Comparison of ENCODE assay signal across 20 cellular contexts in genomic region chr14:27608377-27608776, GRCh38.
DNase-seq lines count a peak whose midpoint lies in the region; ATAC-seq and TF ChIP-seq lines count a peak whose summit lies in the region.
"Had no signal": no experiment of that assay in that cellular context is flagged by ENCODE, and none has a peak within 500 bp of the region (broad histone marks: within the 10 kb centered on the region; RNA-seq: fewer than 3 reads in every experiment).

No MANE protein-coding gene starts in this region.

- H3K4me1 ChIP-seq in PC-3 (ENCODE audit: insufficient read depth, low read length) (no peaks in the 10 kb centered on the region), SJCRH30 (no peaks in the 10 kb centered on the region)
- H3K4me1 ChIP-seq: BLaER1 had no signal

- CTCF ChIA-PET in PC-3 (lab: Charles Lee) = interaction anchor here (0.5 kb wide), 1 partner anchor 386 kb away, joined by 3 read pairs; no protein-coding TSS in a partner anchor

- H3K9ac ChIP-seq in PC-3 (ENCODE audit: low read length) = no peak overlapping the region
- H3K9ac ChIP-seq: BLaER1 had no signal

- H3K9me3 ChIP-seq in PC-3 (ENCODE audit: low read length) (no peaks in the 10 kb centered on the region), SJCRH30 (replicated peaks) (no peaks in the 10 kb centered on the region)
- H3K9me3 ChIP-seq: BLaER1 had no signal

- H3K27ac Mint-ChIP-seq in nephron = peak overlapping the region in 2 of 3 experiments; percentile 10 to 12
- H3K27ac Mint-ChIP-seq: CD8-positive, alpha-beta T cell; IgD-negative memory B cell had no signal

- H3K4me3 ChIP-seq in PC-3 (ENCODE audit: low read length) = no peak overlapping the region
- no peak overlapping the region for H3K4me3 ChIP-seq in SJCRH30
- H3K4me3 ChIP-seq: BLaER1, GM12878 had no signal

- H3K4me2 ChIP-seq in PC-3 (ENCODE audit: low read length) = no peak overlapping the region
- H3K4me2 ChIP-seq: BLaER1 had no signal

- no peaks in the 10 kb centered on the region for H3K4me1 Mint-ChIP-seq in nephron
- H3K4me1 Mint-ChIP-seq: IgD-negative memory B cell had no signal

- H3K9me2 ChIP-seq in PC-3 (replicated peaks; ENCODE audit: low read length) = no peaks in the 10 kb centered on the region

- no peaks in the 10 kb centered on the region for H3F3A ChIP-seq in PC-3 (ENCODE audit: low read length, unreplicated experiment)

- POLR2A ChIA-PET in PC-3 (lab: Charles Lee; ENCODE audit: unreplicated experiment) = no interaction called here

- intact Hi-C loops in PC-3 (cut with micrococcal nuclease) = no loop called here

- no peak overlapping the region for H3K4me3 Mint-ChIP-seq in nephron
- H3K4me3 Mint-ChIP-seq: CD8-positive, alpha-beta T cell; IgD-negative memory B cell had no signal

- no peaks in the 10 kb centered on the region for H4K20me1 ChIP-seq in PC-3 (ENCODE audit: low read length)
- H4K20me1 ChIP-seq: BLaER1 had no signal

- ATAC-seq in PC-3 (peak; percentile 62), HG03097 (IDR thresholded peaks at IDR 0.05; ENCODE audit: low FRiP score, unreplicated experiment) (no peak), HG02852 (IDR thresholded peaks at IDR 0.05; ENCODE audit: unreplicated experiment) (no peak)
- ATAC-seq: CD8-positive, alpha-beta T cell; GM12878; HCT116; Panc1; SK-N-SH treated with all-trans-retinoic acid at 6 μM for 48 hours had no signal

- no peak overlapping the region for H2AFZ ChIP-seq in PC-3 (ENCODE audit: low read length)

- no peaks in the 10 kb centered on the region for H3K36me3 Mint-ChIP-seq in nephron (ENCODE audit: low read depth)
- H3K36me3 Mint-ChIP-seq: CD8-positive, alpha-beta T cell; IgD-negative memory B cell had no signal

- no peaks in the 10 kb centered on the region for H3K27me3 Mint-ChIP-seq in nephron (ENCODE audit: low read depth)
- H3K27me3 Mint-ChIP-seq: IgD-negative memory B cell had no signal

- H3K27me3 ChIP-seq in PC-3 (ENCODE audit: low read length) (no peaks in the 10 kb centered on the region), SJCRH30 (no peaks in the 10 kb centered on the region)
- H3K27me3 ChIP-seq: BLaER1 had no signal

- H3K36me3 ChIP-seq in PC-3 (ENCODE audit: low read depth, low read length) (no peaks in the 10 kb centered on the region), SJCRH30 (no peaks in the 10 kb centered on the region; the same call in 1 of the 2 replicates)
- H3K36me3 ChIP-seq: BLaER1 had no signal

- no peaks in the 10 kb centered on the region for H3K79me2 ChIP-seq in PC-3 (ENCODE audit: low read length)

- no peaks in the 10 kb centered on the region for H3K9me3 Mint-ChIP-seq in nephron

- no TSS peak for BruUV-seq in PC-3 (replicated peaks; lab: Mats Ljungman, UMichigan)

- DNase-seq in NCI-H1694 (lab: John Stamatoyannopoulos, UW) (peak; percentile 3), NCI-H1694 treated with DMSO at 0.1 percent for 48 hours (lab: John Stamatoyannopoulos, UW) (no peak), KBM-7 (peak; percentile 1), PC-3 (no peak), SJCRH30 (no peak)
- DNase-seq: CD8-positive, alpha-beta T cell; DND-41; NCI-H1417 treated with DMSO at 0.1 percent for 48 hours; NCI-H2029 treated with DMSO at 0.1 percent for 48 hours; NCI-H510A treated with DMSO at 0.1 percent for 48 hours; NK-92 treated with Interleukin-12 subunit alpha and Interleukin-12 subunit beta, amount 100 ng/mL, for 24 hours had no signal

- H3K27ac ChIP-seq in PC-3 (ENCODE audit: low read length) (no peak overlapping the region), SJCRH30 (no peak overlapping the region)
- H3K27ac ChIP-seq: BLaER1 had no signal

- in situ Hi-C loops in KBM-7 (cut with MboI; ENCODE audit: low pct_unique_long_range_greater_than_20kb, low sequenced_read_pairs) = no loop called here

- TF ChIP-seq CTCF in PC-3 (conservative IDR thresholded peaks at IDR 0.05; ENCODE audit: low read depth, low read length) (0 out of 2 replicates have a peak, but pooled peaks have one; percentile 14), nephron (IDR thresholded peaks at IDR 0.05; ENCODE audit: unreplicated experiment in 3 of 3) (peak in 1 of 3 experiments; percentile 20)

Comparison
In these comparisons a context has a peak if more than half of its experiments do, and no peak if none do; other contexts are left out.
1. DNase-seq: peak in NCI-H1694 (single experiment) and KBM-7 (single experiment); none in NCI-H1694 treated with DMSO at 0.1 percent for 48 hours (single experiment), PC-3 (single experiment) and SJCRH30 (0 of 2).